Comparison of ENCODE assay signal across 1 cellular context in the genomic region with DNA sequence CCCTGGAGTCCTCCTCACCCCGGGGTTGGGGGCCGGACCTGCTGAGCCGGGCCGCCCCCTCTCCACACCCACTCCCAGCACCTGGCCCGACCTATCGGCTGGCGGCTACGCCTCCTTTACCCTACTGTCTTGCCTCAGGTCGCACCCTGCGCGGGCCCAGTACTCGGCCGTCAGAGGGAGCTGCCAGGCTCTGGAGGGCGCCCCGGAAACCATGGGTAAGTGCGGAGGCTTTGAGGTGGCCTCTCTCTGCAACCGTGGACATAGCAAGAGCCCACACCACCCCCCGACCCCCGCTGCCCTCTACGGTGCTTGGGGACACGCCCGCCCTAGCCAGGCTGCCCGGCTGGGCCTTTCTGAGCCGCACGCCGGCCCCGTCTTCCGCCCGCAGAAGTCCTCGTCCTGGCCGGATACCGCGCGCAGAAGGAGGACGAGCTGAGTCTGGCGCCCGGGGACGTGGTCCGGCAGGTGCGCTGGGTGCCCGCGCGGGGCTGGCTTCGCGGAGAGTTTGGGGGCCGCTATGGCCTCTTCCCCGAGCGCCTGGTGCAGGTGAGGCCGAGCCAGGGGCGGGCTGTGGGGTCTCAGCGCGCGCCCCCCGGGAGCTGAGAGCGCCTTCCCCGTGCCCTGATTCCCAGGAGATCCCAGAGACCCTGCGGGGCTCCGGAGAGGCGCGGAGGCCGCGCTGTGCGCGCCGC.
A peak's percentile ranks its signal among the peaks of the same experiment; 100 is the strongest.
TF ChIP-seq lines count a peak whose summit lies in the region.

A gene (plus strand): TSS at position 159 of the 692 bp plus-strand sequence. CDS start 53 bp downstream, at position 212.

TF ChIP-seq in GM12878, 131 proteins besides CTCF, POLR2A, EP300 and RAD21 (continued from another document):
- TF ChIP-seq YBX1 (IDR thresholded peaks at IDR 0.05) (no peak), RELA (IDR thresholded peaks at IDR 0.05; ENCODE audit: borderline replicate concordance, partially characterized antibody) (no peak), ZNF207 (IDR thresholded peaks at IDR 0.05; ENCODE audit: borderline replicate concordance) (no peak), IKZF1 (conservative IDR thresholded peaks at IDR 0.05) (peak; percentile 47; the same call in 1 of the 2 replicates), PML (IDR thresholded peaks at IDR 0.05; ENCODE audit: low read length) (0 out of 2 replicates have a peak, but pooled peaks have one; percentile 50), BCL11A (IDR thresholded peaks at IDR 0.05; ENCODE audit: low read depth, low read length) (no peak), ZZZ3 (IDR thresholded peaks at IDR 0.05; ENCODE audit: control insufficient read depth, insufficient read length, low read depth) (no peak), SIX5 (IDR thresholded peaks at IDR 0.05; ENCODE audit: low read depth, low read length, severe bottlenecking) (no peak), POLR2AphosphoS2 (IDR thresholded peaks at IDR 0.05; ENCODE audit: low read depth, low read length) (peak; percentile 29; the same call in 1 of the 2 replicates), EGR1 (IDR thresholded peaks at IDR 0.05; ENCODE audit: borderline replicate concordance in 1 of 2, low read depth in 2 of 2, low read length in 2 of 2) (0 out of 3 replicates have a peak, but pooled peaks of 1 of the 2 experiments have one; percentile 20), STAT1 (conservative IDR thresholded peaks at IDR 0.05) (no peak)
- TF ChIP-seq, protein P1, sequence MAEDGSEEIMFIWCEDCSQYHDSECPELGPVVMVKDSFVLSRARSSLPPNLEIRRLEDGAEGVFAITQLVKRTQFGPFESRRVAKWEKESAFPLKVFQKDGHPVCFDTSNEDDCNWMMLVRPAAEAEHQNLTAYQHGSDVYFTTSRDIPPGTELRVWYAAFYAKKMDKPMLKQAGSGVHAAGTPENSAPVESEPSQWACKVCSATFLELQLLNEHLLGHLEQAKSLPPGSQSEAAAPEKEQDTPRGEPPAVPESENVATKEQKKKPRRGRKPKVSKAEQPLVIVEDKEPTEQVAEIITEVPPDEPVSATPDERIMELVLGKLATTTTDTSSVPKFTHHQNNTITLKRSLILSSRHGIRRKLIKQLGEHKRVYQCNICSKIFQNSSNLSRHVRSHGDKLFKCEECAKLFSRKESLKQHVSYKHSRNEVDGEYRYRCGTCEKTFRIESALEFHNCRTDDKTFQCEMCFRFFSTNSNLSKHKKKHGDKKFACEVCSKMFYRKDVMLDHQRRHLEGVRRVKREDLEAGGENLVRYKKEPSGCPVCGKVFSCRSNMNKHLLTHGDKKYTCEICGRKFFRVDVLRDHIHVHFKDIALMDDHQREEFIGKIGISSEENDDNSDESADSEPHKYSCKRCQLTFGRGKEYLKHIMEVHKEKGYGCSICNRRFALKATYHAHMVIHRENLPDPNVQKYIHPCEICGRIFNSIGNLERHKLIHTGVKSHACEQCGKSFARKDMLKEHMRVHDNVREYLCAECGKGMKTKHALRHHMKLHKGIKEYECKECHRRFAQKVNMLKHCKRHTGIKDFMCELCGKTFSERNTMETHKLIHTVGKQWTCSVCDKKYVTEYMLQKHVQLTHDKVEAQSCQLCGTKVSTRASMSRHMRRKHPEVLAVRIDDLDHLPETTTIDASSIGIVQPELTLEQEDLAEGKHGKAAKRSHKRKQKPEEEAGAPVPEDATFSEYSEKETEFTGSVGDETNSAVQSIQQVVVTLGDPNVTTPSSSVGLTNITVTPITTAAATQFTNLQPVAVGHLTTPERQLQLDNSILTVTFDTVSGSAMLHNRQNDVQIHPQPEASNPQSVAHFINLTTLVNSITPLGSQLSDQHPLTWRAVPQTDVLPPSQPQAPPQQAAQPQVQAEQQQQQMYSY (CRISPR knock-in tag; IDR thresholded peaks at IDR 0.05), result no peak
- TF ChIP-seq, protein P2, sequence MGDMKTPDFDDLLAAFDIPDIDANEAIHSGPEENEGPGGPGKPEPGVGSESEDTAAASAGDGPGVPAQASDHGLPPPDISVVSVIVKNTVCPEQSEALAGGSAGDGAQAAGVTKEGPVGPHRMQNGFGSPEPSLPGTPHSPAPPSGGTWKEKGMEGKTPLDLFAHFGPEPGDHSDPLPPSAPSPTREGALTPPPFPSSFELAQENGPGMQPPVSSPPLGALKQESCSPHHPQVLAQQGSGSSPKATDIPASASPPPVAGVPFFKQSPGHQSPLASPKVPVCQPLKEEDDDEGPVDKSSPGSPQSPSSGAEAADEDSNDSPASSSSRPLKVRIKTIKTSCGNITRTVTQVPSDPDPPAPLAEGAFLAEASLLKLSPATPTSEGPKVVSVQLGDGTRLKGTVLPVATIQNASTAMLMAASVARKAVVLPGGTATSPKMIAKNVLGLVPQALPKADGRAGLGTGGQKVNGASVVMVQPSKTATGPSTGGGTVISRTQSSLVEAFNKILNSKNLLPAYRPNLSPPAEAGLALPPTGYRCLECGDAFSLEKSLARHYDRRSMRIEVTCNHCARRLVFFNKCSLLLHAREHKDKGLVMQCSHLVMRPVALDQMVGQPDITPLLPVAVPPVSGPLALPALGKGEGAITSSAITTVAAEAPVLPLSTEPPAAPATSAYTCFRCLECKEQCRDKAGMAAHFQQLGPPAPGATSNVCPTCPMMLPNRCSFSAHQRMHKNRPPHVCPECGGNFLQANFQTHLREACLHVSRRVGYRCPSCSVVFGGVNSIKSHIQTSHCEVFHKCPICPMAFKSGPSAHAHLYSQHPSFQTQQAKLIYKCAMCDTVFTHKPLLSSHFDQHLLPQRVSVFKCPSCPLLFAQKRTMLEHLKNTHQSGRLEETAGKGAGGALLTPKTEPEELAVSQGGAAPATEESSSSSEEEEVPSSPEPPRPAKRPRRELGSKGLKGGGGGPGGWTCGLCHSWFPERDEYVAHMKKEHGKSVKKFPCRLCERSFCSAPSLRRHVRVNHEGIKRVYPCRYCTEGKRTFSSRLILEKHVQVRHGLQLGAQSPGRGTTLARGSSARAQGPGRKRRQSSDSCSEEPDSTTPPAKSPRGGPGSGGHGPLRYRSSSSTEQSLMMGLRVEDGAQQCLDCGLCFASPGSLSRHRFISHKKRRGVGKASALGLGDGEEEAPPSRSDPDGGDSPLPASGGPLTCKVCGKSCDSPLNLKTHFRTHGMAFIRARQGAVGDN (IDR thresholded peaks at IDR 0.05), result no peak
- TF ChIP-seq, protein P3, sequence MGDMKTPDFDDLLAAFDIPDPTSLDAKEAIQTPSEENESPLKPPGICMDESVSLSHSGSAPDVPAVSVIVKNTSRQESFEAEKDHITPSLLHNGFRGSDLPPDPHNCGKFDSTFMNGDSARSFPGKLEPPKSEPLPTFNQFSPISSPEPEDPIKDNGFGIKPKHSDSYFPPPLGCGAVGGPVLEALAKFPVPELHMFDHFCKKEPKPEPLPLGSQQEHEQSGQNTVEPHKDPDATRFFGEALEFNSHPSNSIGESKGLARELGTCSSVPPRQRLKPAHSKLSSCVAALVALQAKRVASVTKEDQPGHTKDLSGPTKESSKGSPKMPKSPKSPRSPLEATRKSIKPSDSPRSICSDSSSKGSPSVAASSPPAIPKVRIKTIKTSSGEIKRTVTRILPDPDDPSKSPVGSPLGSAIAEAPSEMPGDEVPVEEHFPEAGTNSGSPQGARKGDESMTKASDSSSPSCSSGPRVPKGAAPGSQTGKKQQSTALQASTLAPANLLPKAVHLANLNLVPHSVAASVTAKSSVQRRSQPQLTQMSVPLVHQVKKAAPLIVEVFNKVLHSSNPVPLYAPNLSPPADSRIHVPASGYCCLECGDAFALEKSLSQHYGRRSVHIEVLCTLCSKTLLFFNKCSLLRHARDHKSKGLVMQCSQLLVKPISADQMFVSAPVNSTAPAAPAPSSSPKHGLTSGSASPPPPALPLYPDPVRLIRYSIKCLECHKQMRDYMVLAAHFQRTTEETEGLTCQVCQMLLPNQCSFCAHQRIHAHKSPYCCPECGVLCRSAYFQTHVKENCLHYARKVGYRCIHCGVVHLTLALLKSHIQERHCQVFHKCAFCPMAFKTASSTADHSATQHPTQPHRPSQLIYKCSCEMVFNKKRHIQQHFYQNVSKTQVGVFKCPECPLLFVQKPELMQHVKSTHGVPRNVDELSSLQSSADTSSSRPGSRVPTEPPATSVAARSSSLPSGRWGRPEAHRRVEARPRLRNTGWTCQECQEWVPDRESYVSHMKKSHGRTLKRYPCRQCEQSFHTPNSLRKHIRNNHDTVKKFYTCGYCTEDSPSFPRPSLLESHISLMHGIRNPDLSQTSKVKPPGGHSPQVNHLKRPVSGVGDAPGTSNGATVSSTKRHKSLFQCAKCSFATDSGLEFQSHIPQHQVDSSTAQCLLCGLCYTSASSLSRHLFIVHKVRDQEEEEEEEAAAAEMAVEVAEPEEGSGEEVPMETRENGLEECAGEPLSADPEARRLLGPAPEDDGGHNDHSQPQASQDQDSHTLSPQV (IDR thresholded peaks at IDR 0.05), result no peak
- TF ChIP-seq, protein P4, sequence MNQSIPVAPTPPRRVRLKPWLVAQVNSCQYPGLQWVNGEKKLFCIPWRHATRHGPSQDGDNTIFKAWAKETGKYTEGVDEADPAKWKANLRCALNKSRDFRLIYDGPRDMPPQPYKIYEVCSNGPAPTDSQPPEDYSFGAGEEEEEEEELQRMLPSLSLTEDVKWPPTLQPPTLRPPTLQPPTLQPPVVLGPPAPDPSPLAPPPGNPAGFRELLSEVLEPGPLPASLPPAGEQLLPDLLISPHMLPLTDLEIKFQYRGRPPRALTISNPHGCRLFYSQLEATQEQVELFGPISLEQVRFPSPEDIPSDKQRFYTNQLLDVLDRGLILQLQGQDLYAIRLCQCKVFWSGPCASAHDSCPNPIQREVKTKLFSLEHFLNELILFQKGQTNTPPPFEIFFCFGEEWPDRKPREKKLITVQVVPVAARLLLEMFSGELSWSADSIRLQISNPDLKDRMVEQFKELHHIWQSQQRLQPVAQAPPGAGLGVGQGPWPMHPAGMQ (IDR thresholded peaks at IDR 0.05; ENCODE audit: borderline replicate concordance), result no peak
